8 cellular contexts compared by ENCODE assay signal in the genomic region with DNA sequence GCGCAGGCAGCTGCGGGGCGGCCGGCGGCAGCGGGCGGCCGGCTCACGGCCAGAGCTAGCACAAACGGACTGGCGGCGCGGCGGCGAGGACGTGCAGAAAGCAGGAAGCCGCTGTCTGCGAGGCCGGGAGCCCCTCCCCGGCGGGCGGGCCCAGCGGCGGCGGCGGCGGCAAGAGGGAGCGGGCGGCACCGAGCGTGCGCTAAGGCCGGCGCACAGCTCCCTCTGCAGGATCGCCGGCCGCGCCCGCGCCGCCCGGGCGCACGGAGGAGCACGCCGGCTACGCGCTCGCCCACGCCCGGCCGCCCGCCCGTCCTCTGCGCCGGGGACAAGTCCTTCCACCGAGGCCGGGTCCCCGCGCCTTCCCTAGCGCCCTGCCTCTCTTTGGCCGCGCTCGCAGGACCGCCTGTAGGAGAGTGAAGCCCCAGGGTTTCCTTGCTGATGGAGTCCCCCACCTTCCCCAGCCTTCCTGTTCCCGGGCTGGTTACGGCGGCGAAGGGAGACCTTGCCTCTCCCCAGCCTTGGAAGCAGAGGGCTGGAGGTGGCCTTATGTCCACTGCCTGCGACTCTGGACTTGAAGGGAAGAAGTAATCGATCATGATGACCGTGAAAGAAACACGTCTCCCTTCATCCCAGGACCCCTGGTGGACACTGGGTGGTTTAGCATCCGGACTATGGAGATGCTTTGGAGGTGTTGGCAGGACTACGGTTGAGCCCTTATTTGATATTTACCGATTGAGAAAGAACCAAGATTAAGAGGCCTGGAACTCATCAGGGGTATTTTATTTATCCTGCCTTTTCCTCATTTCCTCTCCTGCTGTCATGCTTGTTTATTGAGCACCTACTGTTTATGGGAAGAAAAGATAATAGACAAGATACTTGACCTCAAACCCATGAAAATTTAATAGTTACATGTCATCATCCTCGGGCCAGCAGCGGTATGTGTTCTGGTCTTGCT. TPM values are rescaled to one million over a fixed set of nuclear protein-coding genes. Genes with fewer than 3 reads are reported as not detected.
A peak's percentile ranks its signal among the peaks of the same experiment; 100 is the strongest.
DNase-seq lines count a peak whose midpoint lies in the region; ATAC-seq, FAIRE-seq and TF ChIP-seq lines count a peak whose summit lies in the region.

A gene (minus strand): TSS at position 102 of the 955 bp plus-strand sequence. CDS start 191 bp downstream, outside the sequence.

- peak; percentile 78 for TF ChIP-seq POLR2A in GM15510 (IDR thresholded peaks at IDR 0.05; ENCODE audit: borderline replicate concordance, extremely low read depth, insufficient read length)

- no peaks in the 10 kb centered on the region for H3K9me3 ChIP-seq in T-helper 17 cell (ENCODE audit: control insufficient read depth, low read length, poor library complexity, severe bottlenecking)

- no peak for FAIRE-seq in urothelium cell line (lab: Jason Lieb, UNC)

- ATAC-seq in HG02840 (IDR thresholded peaks at IDR 0.05; ENCODE audit: low FRiP score, unreplicated experiment) (peak; percentile 95), T-helper 17 cell (peak; percentile 97), left ventricle myocardium superior (peak; percentile 99)

- H3K36me3 Mint-ChIP-seq in T-helper 17 cell (ENCODE audit: low read depth) = peaks cover 3% of the 10 kb centered on the region

- H3K4me1 Mint-ChIP-seq in T-helper 17 cell = peaks cover 47% of the 10 kb centered on the region

- intact Hi-C loops in left ventricle myocardium superior (cut with micrococcal nuclease) = loop anchor here (5.0 kb wide), 1 partner anchor 316 kb away; no protein-coding TSS in a partner anchor

- peak within 1 kb of the TSS; percentile 96 for H3K4me3 Mint-ChIP-seq in T-helper 17 cell

- peak; percentile 53 for DNase-seq in NCI-H1417 treated with DMSO at 0.1 percent for 48 hours (lab: John Stamatoyannopoulos, UW)
- DNase-seq in T-helper 17 cell = peak; percentile 75 to 79 (median 76)
- DNase-seq in amygdala (lab: John Stamatoyannopoulos, UW) = peak in 55 of 56 donors; percentile 13 to 86 (median 66)
- DNase-seq in left ventricle myocardium superior = peak; percentile 94
- DNase-seq in pulmonary artery endothelial cell (ENCODE audit: low read depth, low spot score) = peak; percentile 30
- DNase-seq in urothelium cell line (ENCODE audit: low spot score) = peak; percentile 86

- H3K27me3 Mint-ChIP-seq in T-helper 17 cell = peaks cover 24% of the 10 kb centered on the region

- peak within 1 kb of the TSS; percentile 91 for H3K27ac Mint-ChIP-seq in T-helper 17 cell

RNA-seq across cellular contexts. Expression of the gene that starts here (rescaled TPM):
- total RNA-seq in T-helper 17 cell (10 to 100 TPM; 26.2 to 27.8 TPM), left ventricle myocardium superior (31.6 TPM), pulmonary artery endothelial cell (21.7 and 22.8 TPM in 2 replicates)

Comparison
In these comparisons a context has a peak if more than half of its experiments do, and no peak if none do; other contexts are left out.
1. Peak in every context shown above with its lines: DNase-seq and ATAC-seq.
2. DNase-seq: peak in every context shown above with its lines; median percentile 94 in left ventricle myocardium superior; 86 in urothelium cell line; 76 in T-helper 17 cell; 66 in amygdala; 53 in NCI-H1417 treated with DMSO at 0.1 percent for 48 hours; 30 in pulmonary artery endothelial cell.